In the genomic region with DNA sequence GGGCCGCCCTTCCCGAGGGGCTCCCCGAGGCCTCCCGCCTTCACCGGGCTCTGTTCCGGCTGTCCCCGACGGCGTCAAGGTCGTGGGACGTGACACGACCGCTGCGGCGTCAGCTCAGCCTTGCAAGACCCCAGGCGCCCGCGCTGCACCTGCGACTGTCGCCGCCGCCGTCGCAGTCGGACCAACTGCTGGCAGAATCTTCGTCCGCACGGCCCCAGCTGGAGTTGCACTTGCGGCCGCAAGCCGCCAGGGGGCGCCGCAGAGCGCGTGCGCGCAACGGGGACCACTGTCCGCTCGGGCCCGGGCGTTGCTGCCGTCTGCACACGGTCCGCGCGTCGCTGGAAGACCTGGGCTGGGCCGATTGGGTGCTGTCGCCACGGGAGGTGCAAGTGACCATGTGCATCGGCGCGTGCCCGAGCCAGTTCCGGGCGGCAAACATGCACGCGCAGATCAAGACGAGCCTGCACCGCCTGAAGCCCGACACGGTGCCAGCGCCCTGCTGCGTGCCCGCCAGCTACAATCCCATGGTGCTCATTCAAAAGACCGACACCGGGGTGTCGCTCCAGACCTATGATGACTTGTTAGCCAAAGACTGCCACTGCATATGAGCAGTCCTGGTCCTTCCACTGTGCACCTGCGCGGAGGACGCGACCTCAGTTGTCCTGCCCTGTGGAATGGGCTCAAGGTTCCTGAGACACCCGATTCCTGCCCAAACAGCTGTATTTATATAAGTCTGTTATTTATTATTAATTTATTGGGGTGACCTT, we compare ENCODE assay signal across 2 cellular contexts.
TF ChIP-seq lines count a peak whose summit lies in the region.

No MANE protein-coding gene starts in this region.

TF ChIP-seq in HCT116, 20 proteins besides CTCF, POLR2A, EP300 and RAD21:
- TF ChIP-seq JUND (IDR thresholded peaks at IDR 0.05) (peak; percentile 51; the same call in 1 of the 2 replicates), ELF1 (IDR thresholded peaks at IDR 0.05; ENCODE audit: borderline replicate concordance, low read depth) (no peak; the same call in 1 of the 2 replicates), TCF7L2 (IDR thresholded peaks at IDR 0.05; ENCODE audit: borderline replicate concordance, extremely low read depth, insufficient read depth, insufficient read length) (no peak), FOSL1 (IDR thresholded peaks at IDR 0.05; ENCODE audit: low read depth) (no peak), SRF (IDR thresholded peaks at IDR 0.05; ENCODE audit: low read depth) (no peak), CBX3 (IDR thresholded peaks at IDR 0.05; ENCODE audit: low read depth) (peak; percentile 84), EGR1 (IDR thresholded peaks at IDR 0.05; ENCODE audit: low read depth) (no peak), ZNF274 (IDR thresholded peaks at IDR 0.05; ENCODE audit: low read depth, low read length) (no peak), SIN3A (IDR thresholded peaks at IDR 0.05; ENCODE audit: low read depth) (peak; percentile 38), SP1 (IDR thresholded peaks at IDR 0.05; ENCODE audit: low read depth) (peak; percentile 41; the same call in 1 of the 2 replicates), EZH2 (IDR thresholded peaks at IDR 0.05) (no peak), POLR2AphosphoS5 (IDR thresholded peaks at IDR 0.05; ENCODE audit: low read depth, low read length) (peak; percentile 35), EZH2phosphoT487 (IDR thresholded peaks at IDR 0.05; ENCODE audit: borderline replicate concordance) (no peak), ZFX (IDR thresholded peaks at IDR 0.05) (0 out of 2 replicates have a peak, but pooled peaks have one; percentile 15)
- TF ChIP-seq, protein P1, sequence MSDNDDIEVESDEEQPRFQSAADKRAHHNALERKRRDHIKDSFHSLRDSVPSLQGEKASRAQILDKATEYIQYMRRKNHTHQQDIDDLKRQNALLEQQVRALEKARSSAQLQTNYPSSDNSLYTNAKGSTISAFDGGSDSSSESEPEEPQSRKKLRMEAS (IDR thresholded peaks at IDR 0.05), result peak; percentile 93
- TF ChIP-seq, protein P2, sequence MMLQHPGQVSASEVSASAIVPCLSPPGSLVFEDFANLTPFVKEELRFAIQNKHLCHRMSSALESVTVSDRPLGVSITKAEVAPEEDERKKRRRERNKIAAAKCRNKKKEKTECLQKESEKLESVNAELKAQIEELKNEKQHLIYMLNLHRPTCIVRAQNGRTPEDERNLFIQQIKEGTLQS (IDR thresholded peaks at IDR 0.05), result no peak
- TF ChIP-seq, protein P3, sequence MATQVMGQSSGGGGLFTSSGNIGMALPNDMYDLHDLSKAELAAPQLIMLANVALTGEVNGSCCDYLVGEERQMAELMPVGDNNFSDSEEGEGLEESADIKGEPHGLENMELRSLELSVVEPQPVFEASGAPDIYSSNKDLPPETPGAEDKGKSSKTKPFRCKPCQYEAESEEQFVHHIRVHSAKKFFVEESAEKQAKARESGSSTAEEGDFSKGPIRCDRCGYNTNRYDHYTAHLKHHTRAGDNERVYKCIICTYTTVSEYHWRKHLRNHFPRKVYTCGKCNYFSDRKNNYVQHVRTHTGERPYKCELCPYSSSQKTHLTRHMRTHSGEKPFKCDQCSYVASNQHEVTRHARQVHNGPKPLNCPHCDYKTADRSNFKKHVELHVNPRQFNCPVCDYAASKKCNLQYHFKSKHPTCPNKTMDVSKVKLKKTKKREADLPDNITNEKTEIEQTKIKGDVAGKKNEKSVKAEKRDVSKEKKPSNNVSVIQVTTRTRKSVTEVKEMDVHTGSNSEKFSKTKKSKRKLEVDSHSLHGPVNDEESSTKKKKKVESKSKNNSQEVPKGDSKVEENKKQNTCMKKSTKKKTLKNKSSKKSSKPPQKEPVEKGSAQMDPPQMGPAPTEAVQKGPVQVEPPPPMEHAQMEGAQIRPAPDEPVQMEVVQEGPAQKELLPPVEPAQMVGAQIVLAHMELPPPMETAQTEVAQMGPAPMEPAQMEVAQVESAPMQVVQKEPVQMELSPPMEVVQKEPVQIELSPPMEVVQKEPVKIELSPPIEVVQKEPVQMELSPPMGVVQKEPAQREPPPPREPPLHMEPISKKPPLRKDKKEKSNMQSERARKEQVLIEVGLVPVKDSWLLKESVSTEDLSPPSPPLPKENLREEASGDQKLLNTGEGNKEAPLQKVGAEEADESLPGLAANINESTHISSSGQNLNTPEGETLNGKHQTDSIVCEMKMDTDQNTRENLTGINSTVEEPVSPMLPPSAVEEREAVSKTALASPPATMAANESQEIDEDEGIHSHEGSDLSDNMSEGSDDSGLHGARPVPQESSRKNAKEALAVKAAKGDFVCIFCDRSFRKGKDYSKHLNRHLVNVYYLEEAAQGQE (IDR thresholded peaks at IDR 0.05; ENCODE audit: low read depth), result no peak
- TF ChIP-seq, protein P4, sequence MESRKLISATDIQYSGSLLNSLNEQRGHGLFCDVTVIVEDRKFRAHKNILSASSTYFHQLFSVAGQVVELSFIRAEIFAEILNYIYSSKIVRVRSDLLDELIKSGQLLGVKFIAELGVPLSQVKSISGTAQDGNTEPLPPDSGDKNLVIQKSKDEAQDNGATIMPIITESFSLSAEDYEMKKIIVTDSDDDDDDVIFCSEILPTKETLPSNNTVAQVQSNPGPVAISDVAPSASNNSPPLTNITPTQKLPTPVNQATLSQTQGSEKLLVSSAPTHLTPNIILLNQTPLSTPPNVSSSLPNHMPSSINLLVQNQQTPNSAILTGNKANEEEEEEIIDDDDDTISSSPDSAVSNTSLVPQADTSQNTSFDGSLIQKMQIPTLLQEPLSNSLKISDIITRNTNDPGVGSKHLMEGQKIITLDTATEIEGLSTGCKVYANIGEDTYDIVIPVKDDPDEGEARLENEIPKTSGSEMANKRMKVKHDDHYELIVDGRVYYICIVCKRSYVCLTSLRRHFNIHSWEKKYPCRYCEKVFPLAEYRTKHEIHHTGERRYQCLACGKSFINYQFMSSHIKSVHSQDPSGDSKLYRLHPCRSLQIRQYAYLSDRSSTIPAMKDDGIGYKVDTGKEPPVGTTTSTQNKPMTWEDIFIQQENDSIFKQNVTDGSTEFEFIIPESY (IDR thresholded peaks at IDR 0.05; ENCODE audit: extremely low read depth, insufficient replicate concordance, low read length), result no peak

TF ChIP-seq in GM12878, 131 proteins besides CTCF, POLR2A, EP300 and RAD21 (continues in another document):
- TF ChIP-seq SIX5 (IDR thresholded peaks at IDR 0.05; ENCODE audit: low read depth, low read length, severe bottlenecking) (no peak), BHLHE40 (IDR thresholded peaks at IDR 0.05; ENCODE audit: borderline replicate concordance in 1 of 2, low read depth in 2 of 2, low read length in 1 of 2) (peak; percentile 73 to 91; a peak in 3 of 4 replicates), SRF (IDR thresholded peaks at IDR 0.05; ENCODE audit: low read depth in 2 of 2, low read length in 2 of 2) (no peak), ZNF274 (IDR thresholded peaks at IDR 0.05; ENCODE audit: insufficient read depth, insufficient read length) (no peak), TCF3 (IDR thresholded peaks at IDR 0.05; ENCODE audit: borderline replicate concordance, insufficient read depth, low read depth, low read length) (peak; percentile 96), MTA3 (IDR thresholded peaks at IDR 0.05; ENCODE audit: borderline replicate concordance, low read length) (no peak), PML (IDR thresholded peaks at IDR 0.05; ENCODE audit: low read length) (no peak), CHD2 (IDR thresholded peaks at IDR 0.05; ENCODE audit: borderline replicate concordance, low read depth, low read length) (0 out of 2 replicates have a peak, but pooled peaks have one; percentile 56), CBX3 (IDR thresholded peaks at IDR 0.05; ENCODE audit: borderline replicate concordance, low read depth) (no peak), NR2F1 (conservative IDR thresholded peaks at IDR 0.05) (peak; percentile 47; the same call in 1 of the 2 replicates)
- TF ChIP-seq, protein P5, sequence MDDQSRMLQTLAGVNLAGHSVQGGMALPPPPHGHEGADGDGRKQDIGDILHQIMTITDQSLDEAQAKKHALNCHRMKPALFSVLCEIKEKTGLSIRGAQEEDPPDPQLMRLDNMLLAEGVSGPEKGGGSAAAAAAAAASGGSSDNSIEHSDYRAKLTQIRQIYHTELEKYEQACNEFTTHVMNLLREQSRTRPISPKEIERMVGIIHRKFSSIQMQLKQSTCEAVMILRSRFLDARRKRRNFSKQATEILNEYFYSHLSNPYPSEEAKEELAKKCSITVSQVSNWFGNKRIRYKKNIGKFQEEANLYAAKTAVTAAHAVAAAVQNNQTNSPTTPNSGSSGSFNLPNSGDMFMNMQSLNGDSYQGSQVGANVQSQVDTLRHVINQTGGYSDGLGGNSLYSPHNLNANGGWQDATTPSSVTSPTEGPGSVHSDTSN (IDR thresholded peaks at IDR 0.05; ENCODE audit: insufficient replicate concordance, low read depth, low read length), result peak; percentile 13
- TF ChIP-seq, protein P6, sequence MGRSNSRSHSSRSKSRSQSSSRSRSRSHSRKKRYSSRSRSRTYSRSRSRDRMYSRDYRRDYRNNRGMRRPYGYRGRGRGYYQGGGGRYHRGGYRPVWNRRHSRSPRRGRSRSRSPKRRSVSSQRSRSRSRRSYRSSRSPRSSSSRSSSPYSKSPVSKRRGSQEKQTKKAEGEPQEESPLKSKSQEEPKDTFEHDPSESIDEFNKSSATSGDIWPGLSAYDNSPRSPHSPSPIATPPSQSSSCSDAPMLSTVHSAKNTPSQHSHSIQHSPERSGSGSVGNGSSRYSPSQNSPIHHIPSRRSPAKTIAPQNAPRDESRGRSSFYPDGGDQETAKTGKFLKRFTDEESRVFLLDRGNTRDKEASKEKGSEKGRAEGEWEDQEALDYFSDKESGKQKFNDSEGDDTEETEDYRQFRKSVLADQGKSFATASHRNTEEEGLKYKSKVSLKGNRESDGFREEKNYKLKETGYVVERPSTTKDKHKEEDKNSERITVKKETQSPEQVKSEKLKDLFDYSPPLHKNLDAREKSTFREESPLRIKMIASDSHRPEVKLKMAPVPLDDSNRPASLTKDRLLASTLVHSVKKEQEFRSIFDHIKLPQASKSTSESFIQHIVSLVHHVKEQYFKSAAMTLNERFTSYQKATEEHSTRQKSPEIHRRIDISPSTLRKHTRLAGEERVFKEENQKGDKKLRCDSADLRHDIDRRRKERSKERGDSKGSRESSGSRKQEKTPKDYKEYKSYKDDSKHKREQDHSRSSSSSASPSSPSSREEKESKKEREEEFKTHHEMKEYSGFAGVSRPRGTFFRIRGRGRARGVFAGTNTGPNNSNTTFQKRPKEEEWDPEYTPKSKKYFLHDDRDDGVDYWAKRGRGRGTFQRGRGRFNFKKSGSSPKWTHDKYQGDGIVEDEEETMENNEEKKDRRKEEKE (IDR thresholded peaks at IDR 0.05), result no peak
- TF ChIP-seq, protein P7, sequence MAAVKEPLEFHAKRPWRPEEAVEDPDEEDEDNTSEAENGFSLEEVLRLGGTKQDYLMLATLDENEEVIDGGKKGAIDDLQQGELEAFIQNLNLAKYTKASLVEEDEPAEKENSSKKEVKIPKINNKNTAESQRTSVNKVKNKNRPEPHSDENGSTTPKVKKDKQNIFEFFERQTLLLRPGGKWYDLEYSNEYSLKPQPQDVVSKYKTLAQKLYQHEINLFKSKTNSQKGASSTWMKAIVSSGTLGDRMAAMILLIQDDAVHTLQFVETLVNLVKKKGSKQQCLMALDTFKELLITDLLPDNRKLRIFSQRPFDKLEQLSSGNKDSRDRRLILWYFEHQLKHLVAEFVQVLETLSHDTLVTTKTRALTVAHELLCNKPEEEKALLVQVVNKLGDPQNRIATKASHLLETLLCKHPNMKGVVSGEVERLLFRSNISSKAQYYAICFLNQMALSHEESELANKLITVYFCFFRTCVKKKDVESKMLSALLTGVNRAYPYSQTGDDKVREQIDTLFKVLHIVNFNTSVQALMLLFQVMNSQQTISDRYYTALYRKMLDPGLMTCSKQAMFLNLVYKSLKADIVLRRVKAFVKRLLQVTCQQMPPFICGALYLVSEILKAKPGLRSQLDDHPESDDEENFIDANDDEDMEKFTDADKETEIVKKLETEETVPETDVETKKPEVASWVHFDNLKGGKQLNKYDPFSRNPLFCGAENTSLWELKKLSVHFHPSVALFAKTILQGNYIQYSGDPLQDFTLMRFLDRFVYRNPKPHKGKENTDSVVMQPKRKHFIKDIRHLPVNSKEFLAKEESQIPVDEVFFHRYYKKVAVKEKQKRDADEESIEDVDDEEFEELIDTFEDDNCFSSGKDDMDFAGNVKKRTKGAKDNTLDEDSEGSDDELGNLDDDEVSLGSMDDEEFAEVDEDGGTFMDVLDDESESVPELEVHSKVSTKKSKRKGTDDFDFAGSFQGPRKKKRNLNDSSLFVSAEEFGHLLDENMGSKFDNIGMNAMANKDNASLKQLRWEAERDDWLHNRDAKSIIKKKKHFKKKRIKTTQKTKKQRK (IDR thresholded peaks at IDR 0.05; ENCODE audit: low read depth, low read length), result no peak
- TF ChIP-seq, protein P4 (IDR thresholded peaks at IDR 0.05), result peak; percentile 75
- TF ChIP-seq, protein P8, sequence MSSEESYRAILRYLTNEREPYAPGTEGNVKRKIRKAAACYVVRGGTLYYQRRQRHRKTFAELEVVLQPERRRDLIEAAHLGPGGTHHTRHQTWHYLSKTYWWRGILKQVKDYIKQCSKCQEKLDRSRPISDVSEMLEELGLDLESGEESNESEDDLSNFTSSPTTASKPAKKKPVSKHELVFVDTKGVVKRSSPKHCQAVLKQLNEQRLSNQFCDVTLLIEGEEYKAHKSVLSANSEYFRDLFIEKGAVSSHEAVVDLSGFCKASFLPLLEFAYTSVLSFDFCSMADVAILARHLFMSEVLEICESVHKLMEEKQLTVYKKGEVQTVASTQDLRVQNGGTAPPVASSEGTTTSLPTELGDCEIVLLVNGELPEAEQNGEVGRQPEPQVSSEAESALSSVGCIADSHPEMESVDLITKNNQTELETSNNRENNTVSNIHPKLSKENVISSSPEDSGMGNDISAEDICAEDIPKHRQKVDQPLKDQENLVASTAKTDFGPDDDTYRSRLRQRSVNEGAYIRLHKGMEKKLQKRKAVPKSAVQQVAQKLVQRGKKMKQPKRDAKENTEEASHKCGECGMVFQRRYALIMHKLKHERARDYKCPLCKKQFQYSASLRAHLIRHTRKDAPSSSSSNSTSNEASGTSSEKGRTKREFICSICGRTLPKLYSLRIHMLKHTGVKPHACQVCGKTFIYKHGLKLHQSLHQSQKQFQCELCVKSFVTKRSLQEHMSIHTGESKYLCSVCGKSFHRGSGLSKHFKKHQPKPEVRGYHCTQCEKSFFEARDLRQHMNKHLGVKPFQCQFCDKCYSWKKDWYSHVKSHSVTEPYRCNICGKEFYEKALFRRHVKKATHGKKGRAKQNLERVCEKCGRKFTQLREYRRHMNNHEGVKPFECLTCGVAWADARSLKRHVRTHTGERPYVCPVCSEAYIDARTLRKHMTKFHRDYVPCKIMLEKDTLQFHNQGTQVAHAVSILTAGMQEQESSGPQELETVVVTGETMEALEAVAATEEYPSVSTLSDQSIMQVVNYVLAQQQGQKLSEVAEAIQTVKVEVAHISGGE (CRISPR knock-in tag; IDR thresholded peaks at IDR 0.05), result no peak
